In the genomic region with DNA sequence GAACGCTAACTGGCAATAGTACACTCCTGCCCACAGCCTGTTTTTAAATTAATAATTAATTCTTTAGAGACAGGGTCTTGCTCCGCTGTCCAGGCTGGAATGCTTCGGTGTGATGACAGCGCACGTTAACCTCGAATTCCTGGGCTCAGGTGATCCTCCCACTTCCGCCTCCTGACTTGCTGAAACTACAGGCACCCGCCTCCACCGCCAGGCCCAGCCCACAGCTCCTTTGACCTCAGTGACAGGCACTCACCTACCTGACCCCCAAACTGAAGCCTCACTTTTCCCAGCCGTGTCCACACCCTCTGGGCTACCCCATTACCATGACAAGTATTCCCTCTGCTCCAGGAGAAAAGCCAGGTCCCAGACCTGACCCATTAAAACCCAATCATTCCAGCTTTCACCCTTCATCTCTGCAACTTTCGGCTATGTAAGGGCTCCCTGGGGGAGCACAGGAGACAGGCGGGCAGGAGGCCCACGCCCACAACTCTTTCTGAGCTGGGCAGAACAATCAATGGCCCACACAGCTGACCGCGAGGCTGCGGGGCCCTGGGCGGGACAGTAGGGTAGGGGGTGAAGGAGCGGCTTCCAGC, we compare ENCODE assay signal across 8 cellular contexts. TPM values are rescaled to one million over a fixed set of nuclear protein-coding genes. Genes with fewer than 3 reads are reported as not detected.
DNase-seq lines count a peak whose midpoint lies in the region; ATAC-seq and TF ChIP-seq lines count a peak whose summit lies in the region.

No MANE protein-coding gene starts in this region.

- H3K9ac ChIP-seq in GM23248: no peak overlapping the region; the same call in 1 of the 2 replicates

- no peak for TF ChIP-seq POLR2A in gastroesophageal sphincter (IDR thresholded peaks at IDR 0.05)

- intact Hi-C loops in posterior vena cava (cut with DNase I): loop anchor here (5.0 to 10.0 kb wide), 2 partner anchors 165 to 1592 kb away; no protein-coding TSS in a partner anchor

- H3K4me1 ChIP-seq in GM23248 (ENCODE audit: insufficient read depth) (no peaks in the 10 kb centered on the region), SJSA1 (replicated peaks) (peaks cover 16% of the 10 kb centered on the region), gastroesophageal sphincter (peaks cover 0 to 38% (median 14%) of the 10 kb centered on the region in 3 donors)

- no peaks in the 10 kb centered on the region for H3K79me2 ChIP-seq in GM23248 (ENCODE audit: insufficient read depth)

- no peaks in the 10 kb centered on the region for H3F3A ChIP-seq in GM23248 (ENCODE audit: insufficient read depth)

- H3K4me2 ChIP-seq in GM23248 (ENCODE audit: unreplicated experiment): no peak overlapping the region

- H3K36me3 ChIP-seq in GM23248 (ENCODE audit: low read depth) (no peaks in the 10 kb centered on the region), SJSA1 (no peaks in the 10 kb centered on the region), gastroesophageal sphincter (no peaks in the 10 kb centered on the region)

- ATAC-seq in gastroesophageal sphincter: no peak
- no peak for ATAC-seq in HG02840 (IDR thresholded peaks at IDR 0.05; ENCODE audit: low FRiP score, unreplicated experiment)
- no peak for ATAC-seq in HG03354 (IDR thresholded peaks at IDR 0.05; ENCODE audit: poor library complexity, severe bottlenecking, unreplicated experiment)

- 0 out of 2 replicates have a peak overlapping the region, but pooled peaks have one; percentile 38 for H2AFZ ChIP-seq in GM23248

- no peak overlapping the region for H3K27ac ChIP-seq in GM23248
- H3K27ac ChIP-seq in SJSA1: no peak overlapping the region
- peak overlapping the region in 2 of 4 donors; percentile 15 to 68 for H3K27ac ChIP-seq in gastroesophageal sphincter

- TF ChIP-seq CTCF in gastroesophageal sphincter (IDR thresholded peaks at IDR 0.05): no peak
- no peak for TF ChIP-seq CTCF in retinal pigment epithelial cell (conservative IDR thresholded peaks at IDR 0.05; ENCODE audit: low read depth, low read length)

- WGBS in GM23248 (ENCODE audit: low coverage in 1 of 2, low lambda C conversion rate in 2 of 2, missing lambda C conversion rate in 2 of 2), 2 experiments: 81 to 84% methylated on average over 18 of the region's 18 CpGs
- 81 to 84% methylated on average over 4 to 8 of the region's 18 CpGs for WGBS in gastroesophageal sphincter (ENCODE audit: low coverage in 1 of 2), 2 donors

- H3K9me2 ChIP-seq in GM23248 (ENCODE audit: insufficient read depth): no peaks in the 10 kb centered on the region

- peaks cover 12% of the 10 kb centered on the region for H3K27me3 ChIP-seq in GM23248 (replicated peaks; ENCODE audit: insufficient read depth)
- H3K27me3 ChIP-seq in SJSA1 (replicated peaks): no peaks in the 10 kb centered on the region
- peaks cover 51% of the 10 kb centered on the region for H3K27me3 ChIP-seq in gastroesophageal sphincter

- TF ChIP-seq EP300 in gastroesophageal sphincter (IDR thresholded peaks at IDR 0.05): no peak

- DNase-seq in GM23248 (no peak), SJSA1 (ENCODE audit: low read depth in 1 of 2, low spot score in 2 of 2) (no peak), retinal pigment epithelial cell (ENCODE audit: low read depth) (no peak), posterior vena cava (ENCODE audit: low spot score) (no peak)
- no peak for DNase-seq in stimulated activated CD4-positive, alpha-beta T cell treated with anti-CD3 and anti-CD28 coated beads, Interleukin-2, amount 100 ng/mL, for 24 hours

- H3K4me3 ChIP-seq in GM23248 (no peak overlapping the region), SJSA1 (peak overlapping the region; percentile 81; the same call in 1 of the 2 replicates), gastroesophageal sphincter (peak overlapping the region; percentile 45 to 83), retinal pigment epithelial cell (ENCODE audit: low read length) (peak overlapping the region; percentile 55)

- in situ Hi-C loops in GM23248 (cut with MboI): no loop called here

- no peaks in the 10 kb centered on the region for H3K9me3 ChIP-seq in GM23248 (ENCODE audit: low read depth)
- no peaks in the 10 kb centered on the region for H3K9me3 ChIP-seq in SJSA1 (replicated peaks)
- H3K9me3 ChIP-seq in gastroesophageal sphincter: no peaks in the 10 kb centered on the region

- H4K20me1 ChIP-seq in GM23248 (ENCODE audit: insufficient read depth): no peaks in the 10 kb centered on the region

RNA-seq across cellular contexts. Expression of a gene that starts 0.7 kb away (rescaled TPM):
- total RNA-seq in GM23248 (2014; rRNA removed; shearing (Covaris generic)): 0.22 and 2.3 TPM in 2 replicates
- 0.35 and 0.36 TPM in 2 replicates for polyA plus RNA-seq in GM23248 (2016; fragmentation: Nextera tagmentation; extraction: Ambion mirVana)
- total RNA-seq in SJSA1 (2014; rRNA removed; shearing (Covaris generic)): 0.18 TPM in 1 of 2 replicates, not detected in the other
- total RNA-seq in gastroesophageal sphincter (1 to 10 TPM in 3 of 4 donors, under 1 TPM in 1; 0.81 to 2.1 (median 1.1) TPM), posterior vena cava (under 1 TPM; 0.43 to 0.56 TPM)

RNA-seq across cellular contexts. Expression of a gene that starts 1.0 kb away (rescaled TPM):
- 18.8 and 19.3 TPM in 2 replicates for total RNA-seq in GM23248 (2014; rRNA removed; shearing (Covaris generic))
- polyA plus RNA-seq in GM23248 (2016; fragmentation: Nextera tagmentation; extraction: Ambion mirVana): 10.6 and 11.9 TPM in 2 replicates
- 13.8 and 16.4 TPM in 2 replicates for total RNA-seq in SJSA1 (2014; rRNA removed; shearing (Covaris generic))
- total RNA-seq in gastroesophageal sphincter (10 to 100 TPM in 2 of 4 donors, 1 to 10 TPM in 2; 3.4 to 12.5 (median 8.6) TPM), posterior vena cava (1 to 10 TPM; 2.1 to 2.6 TPM)

RNA-seq across cellular contexts. Expression of a gene that starts 16.5 kb away (rescaled TPM):
- 27.7 and 30.5 TPM in 2 replicates for total RNA-seq in GM23248 (2014; rRNA removed; shearing (Covaris generic))
- polyA plus RNA-seq in GM23248 (2016; fragmentation: Nextera tagmentation; extraction: Ambion mirVana): 10.9 and 11.0 TPM in 2 replicates
- 15.8 and 21.7 TPM in 2 replicates for total RNA-seq in SJSA1 (2014; rRNA removed; shearing (Covaris generic))
- total RNA-seq in gastroesophageal sphincter (10 to 100 TPM; 18.0 to 28.0 (median 25.1) TPM), posterior vena cava (10 to 100 TPM; 18.3 to 20.8 TPM)

RNA-seq across cellular contexts. Expression of a gene that starts 22.5 kb away (rescaled TPM):
- 1.3 TPM in 1 of 2 replicates, not detected in the other for total RNA-seq in GM23248 (2014; rRNA removed; shearing (Covaris generic))
- polyA plus RNA-seq in GM23248 (2016; fragmentation: Nextera tagmentation; extraction: Ambion mirVana): 0.72 and 0.86 TPM in 2 replicates
- total RNA-seq in SJSA1 (2014; rRNA removed; shearing (Covaris generic)): 0.05 TPM in 1 of 2 replicates, not detected in the other
- total RNA-seq in gastroesophageal sphincter: under 1 TPM in 3 of 4 donors, not detected in 1; 0.13 to 0.69 (median 0.20) TPM
- total RNA-seq in posterior vena cava: under 1 TPM; 0.43 to 0.56 TPM

RNA-seq across cellular contexts. Expression of a gene that starts 24.4 kb away (rescaled TPM):
- 62.1 and 83.7 TPM in 2 replicates for total RNA-seq in GM23248 (2014; rRNA removed; shearing (Covaris generic))
- 76.9 and 85.3 TPM in 2 replicates for polyA plus RNA-seq in GM23248 (2016; fragmentation: Nextera tagmentation; extraction: Ambion mirVana)
- 47.3 and 52.3 TPM in 2 replicates for total RNA-seq in SJSA1 (2014; rRNA removed; shearing (Covaris generic))
- total RNA-seq in gastroesophageal sphincter (10 to 100 TPM; 41.1 to 68.0 (median 53.8) TPM), posterior vena cava (10 to 100 TPM; 37.2 to 48.5 TPM)
